In genomic region chr20:50267866-50268219, GRCh38 we compare ENCODE assay signal across 1 cellular context.
TF ChIP-seq lines count a peak whose summit lies in the region.

No MANE protein-coding gene starts in this region.

TF ChIP-seq in H1, 55 proteins besides CTCF, POLR2A, EP300 and RAD21 (continued from another document):
- TF ChIP-seq ATF3 (IDR thresholded peaks at IDR 0.05; ENCODE audit: insufficient read depth, low read depth, low read length) (no peak), ZNF274 (IDR thresholded peaks at IDR 0.05; ENCODE audit: borderline replicate concordance, extremely low read depth, low read length) (no peak), MAFK (IDR thresholded peaks at IDR 0.05; ENCODE audit: low read depth, low read length) (no peak), POU5F1 (IDR thresholded peaks at IDR 0.05; ENCODE audit: low read depth, low read length) (no peak), TEAD4 (IDR thresholded peaks at IDR 0.05; ENCODE audit: low read depth, low read length) (no peak), TAF1 (IDR thresholded peaks at IDR 0.05; ENCODE audit: low read depth, low read length) (no peak), SUZ12 (IDR thresholded peaks at IDR 0.05; ENCODE audit: low read length) (no peak), HDAC2 (IDR thresholded peaks at IDR 0.05; ENCODE audit: borderline replicate concordance in 1 of 2, low read depth in 2 of 2, low read length in 2 of 2) (no peak), CEBPB (IDR thresholded peaks at IDR 0.05; ENCODE audit: low read depth, low read length) (no peak)
